In genomic region chr2:235605999-235606715, GRCh38 we compare ENCODE assay signal across 12 cellular contexts.
DNase-seq lines count a peak whose midpoint lies in the region; ATAC-seq and TF ChIP-seq lines count a peak whose summit lies in the region.
"Had no signal": no experiment of that assay in that cellular context is flagged by ENCODE, and none has a peak within 500 bp of the region (broad histone marks: within the 10 kb centered on the region; RNA-seq: fewer than 3 reads in every experiment).

No MANE protein-coding gene starts in this region.

- peaks cover 50% of the 10 kb centered on the region for H3K4me1 Mint-ChIP-seq in neural progenitor cell
- H3K4me1 Mint-ChIP-seq: naive thymus-derived CD8-positive, alpha-beta T cell had no signal

- H3K79me2 ChIP-seq in neural progenitor cell (ENCODE audit: low read depth), result peaks cover 60% of the 10 kb centered on the region

- H2AFZ ChIP-seq in neural progenitor cell (replicated peaks), result no peak overlapping the region

- H3K4me2 ChIP-seq in neural progenitor cell, result peak overlapping the region; percentile 30

- H3K36me3 Mint-ChIP-seq in neural progenitor cell, result peaks cover 15% of the 10 kb centered on the region
- H3K36me3 Mint-ChIP-seq: naive thymus-derived CD8-positive, alpha-beta T cell had no signal

- H3K9ac ChIP-seq in neural progenitor cell, result no peak overlapping the region

- TF ChIP-seq POLR2A in esophagus muscularis mucosa (IDR thresholded peaks at IDR 0.05; ENCODE audit: low read depth), result no peak

- H3K27me3 ChIP-seq in esophagus muscularis mucosa (no peaks in the 10 kb centered on the region), neural progenitor cell (no peaks in the 10 kb centered on the region)

- H3K4me3 ChIP-seq in esophagus muscularis mucosa, result peak overlapping the region in 1 of 4 donors; percentile 18
- no peak overlapping the region for H3K4me3 ChIP-seq in neural progenitor cell

- 58% methylated on average over 10 of the region's 10 CpGs for WGBS in esophagus muscularis mucosa

- no peaks in the 10 kb centered on the region for H3K9me3 ChIP-seq in esophagus muscularis mucosa
- no peaks in the 10 kb centered on the region for H3K9me3 ChIP-seq in neural progenitor cell (ENCODE audit: low read depth)

- no peak for TF ChIP-seq CTCF in esophagus muscularis mucosa (IDR thresholded peaks at IDR 0.05)
- no peak for TF ChIP-seq CTCF in neural progenitor cell (IDR thresholded peaks at IDR 0.05)

- peak overlapping the region; percentile 33 for H3K4me3 Mint-ChIP-seq in neural progenitor cell
- H3K4me3 Mint-ChIP-seq: naive thymus-derived CD8-positive, alpha-beta T cell had no signal

- TF ChIP-seq EP300 in esophagus muscularis mucosa (IDR thresholded peaks at IDR 0.05), result no peak

- no peaks in the 10 kb centered on the region for H3F3A ChIP-seq in neural progenitor cell (ENCODE audit: low read depth)

- H3K27ac ChIP-seq in esophagus muscularis mucosa (replicated peaks in 1 of 4) (peak overlapping the region; percentile 45 to 71 (median 60)), neural progenitor cell (no peak overlapping the region)
- H3K27ac ChIP-seq: WERI-Rb-1 had no signal

- peaks cover 10% of the 10 kb centered on the region for H3K27me3 Mint-ChIP-seq in neural progenitor cell (ENCODE audit: insufficient read depth, low read depth)

- DNase-seq in AG20443 (ENCODE audit: low spot score), result peak; percentile 69
- DNase-seq in RPMI7951 (ENCODE audit: low read depth), result peak; percentile 85
- no peak for DNase-seq in esophagus muscularis mucosa (ENCODE audit: extremely low spot score)
- DNase-seq in neural progenitor cell (ENCODE audit: low spot score), result peak; percentile 21
- DNase-seq in SKM-1 treated with dmso at 0.1 percent for 144 hours (lab: John Stamatoyannopoulos, UW; ENCODE audit: unreplicated experiment), result no peak
- no peak for DNase-seq in activated effector memory CD4-positive, alpha-beta T cell treated with anti-CD3 and anti-CD28 coated beads, Interleukin-2, amount 50 U/mL, for 16 hours
- DNase-seq: GF-D8; naive thymus-derived CD8-positive, alpha-beta T cell; stimulated activated CD8-positive, alpha-beta memory T cell treated with anti-CD3 and anti-CD28 coated beads, Interleukin-4, amount 100 ng/mL, for 48 hours; WERI-Rb-1 had no signal

- peak overlapping the region; percentile 25 for H3K27ac Mint-ChIP-seq in neural progenitor cell
- H3K27ac Mint-ChIP-seq: naive thymus-derived CD8-positive, alpha-beta T cell had no signal

- ATAC-seq in GM19397 (IDR thresholded peaks at IDR 0.05; ENCODE audit: unreplicated experiment) (no peak), HG03139 (IDR thresholded peaks at IDR 0.05; ENCODE audit: unreplicated experiment) (no peak)
- ATAC-seq: naive thymus-derived CD8-positive, alpha-beta T cell had no signal

- intact Hi-C loops in esophagus muscularis mucosa (cut with DNase I), result no loop called here

- no peaks in the 10 kb centered on the region for H3K36me3 ChIP-seq in esophagus muscularis mucosa
- H3K36me3 ChIP-seq in neural progenitor cell, result no peaks in the 10 kb centered on the region
- H3K36me3 ChIP-seq: WERI-Rb-1 had no signal

- peaks cover 23% of the 10 kb centered on the region for H3K9me3 Mint-ChIP-seq in neural progenitor cell

- H3K4me1 ChIP-seq in esophagus muscularis mucosa (peaks cover 24 to 55% (median 45%) of the 10 kb centered on the region in 4 donors), neural progenitor cell (peaks cover 6% of the 10 kb centered on the region)

- H4K20me1 ChIP-seq in neural progenitor cell (ENCODE audit: low read depth), result peaks cover 61% of the 10 kb centered on the region

Comparison
In these comparisons a context has a peak if more than half of its experiments do, and no peak if none do; other contexts are left out.
1. DNase-seq: peak in AG20443 (single experiment), RPMI7951 (single experiment) and neural progenitor cell (single experiment); none in esophagus muscularis mucosa (single experiment), SKM-1 treated with dmso at 0.1 percent for 144 hours (single experiment) and activated effector memory CD4-positive, alpha-beta T cell treated with anti-CD3 and anti-CD28 coated beads, Interleukin-2, amount 50 U/mL, for 16 hours (single experiment).